Comparison of ENCODE assay signal across 25 cellular contexts in genomic region chr2:19548116-19548515, GRCh38.
"Had no signal": no experiment of that assay in that cellular context is flagged by ENCODE, and none has a peak within 500 bp of the region (broad histone marks: within the 10 kb centered on the region; RNA-seq: fewer than 3 reads in every experiment).

No MANE protein-coding gene starts in this region.

- DNase-seq: dermis blood vessel endothelial cell; effector memory CD8-positive, alpha-beta T cell; erythroblast; hypothalamus; naive thymus-derived CD4-positive, alpha-beta T cell; stimulated activated CD4-positive, alpha-beta T cell treated with anti-CD3 and anti-CD28 coated beads, Interleukin-12 subunit alpha, Interleukin-12 subunit beta, amount 100 ng/mL, for 4 hours; stimulated activated CD4-positive, alpha-beta T cell treated with anti-CD3 and anti-CD28 coated beads, Interleukin-1b, Interleukin-23, amount 100 ng/mL, for 48 hours; stimulated activated CD4-positive, alpha-beta T cell treated with anti-CD3 and anti-CD28 coated beads, Interleukin-4, amount 100 ng/mL, for 1 hour; stimulated activated CD8-positive, alpha-beta memory T cell treated with anti-CD3 and anti-CD28 coated beads, Interleukin-4, amount 100 ng/mL, for 48 hours; stimulated activated naive CD4-positive, alpha-beta T cell treated with Interleukin-2 at 50 U/mL for 16 hours; upper lobe of right lung; uterus had no signal

- ATAC-seq: effector memory CD8-positive, alpha-beta T cell; left lobe of liver; naive thymus-derived CD4-positive, alpha-beta T cell; sciatic nerve; upper lobe of right lung had no signal

- H3K27ac ChIP-seq: coronary artery, prostate gland, right atrium auricular region, thoracic aorta, tibial nerve, upper lobe of right lung, uterus had no signal

- H3K9me3 Mint-ChIP-seq: central memory CD8-positive, alpha-beta T cell; effector memory CD8-positive, alpha-beta T cell; memory B cell; mesothelial cell of epicardium; neural crest cell had no signal

- H3K4me3 Mint-ChIP-seq: central memory CD8-positive, alpha-beta T cell; effector memory CD8-positive, alpha-beta T cell; memory B cell; mesothelial cell of epicardium; naive thymus-derived CD4-positive, alpha-beta T cell; neural crest cell had no signal

- H3K36me3 Mint-ChIP-seq: memory B cell; mesothelial cell of epicardium; naive thymus-derived CD4-positive, alpha-beta T cell had no signal

- H3K4me1 Mint-ChIP-seq: central memory CD8-positive, alpha-beta T cell; memory B cell; mesothelial cell of epicardium; naive thymus-derived CD4-positive, alpha-beta T cell; neural crest cell had no signal

- H3K4me3 ChIP-seq: coronary artery, lung, prostate gland, right atrium auricular region, smooth muscle cell, thoracic aorta, tibial nerve, upper lobe of right lung, uterus had no signal

- H3K4me2 ChIP-seq: smooth muscle cell had no signal

- H3K27me3 ChIP-seq: right atrium auricular region, tibial nerve, upper lobe of right lung, uterus had no signal

- H3K4me1 ChIP-seq: prostate gland, right atrium auricular region, upper lobe of right lung, uterus had no signal

- H3K9me3 ChIP-seq: prostate gland, right atrium auricular region, thoracic aorta, tibial nerve, upper lobe of right lung, uterus had no signal

- H3K36me3 ChIP-seq: prostate gland, right atrium auricular region, thoracic aorta, tibial nerve, upper lobe of right lung, uterus had no signal

- H3K27ac Mint-ChIP-seq: effector memory CD8-positive, alpha-beta T cell; memory B cell; mesothelial cell of epicardium; naive thymus-derived CD4-positive, alpha-beta T cell had no signal
